In the genomic region with DNA sequence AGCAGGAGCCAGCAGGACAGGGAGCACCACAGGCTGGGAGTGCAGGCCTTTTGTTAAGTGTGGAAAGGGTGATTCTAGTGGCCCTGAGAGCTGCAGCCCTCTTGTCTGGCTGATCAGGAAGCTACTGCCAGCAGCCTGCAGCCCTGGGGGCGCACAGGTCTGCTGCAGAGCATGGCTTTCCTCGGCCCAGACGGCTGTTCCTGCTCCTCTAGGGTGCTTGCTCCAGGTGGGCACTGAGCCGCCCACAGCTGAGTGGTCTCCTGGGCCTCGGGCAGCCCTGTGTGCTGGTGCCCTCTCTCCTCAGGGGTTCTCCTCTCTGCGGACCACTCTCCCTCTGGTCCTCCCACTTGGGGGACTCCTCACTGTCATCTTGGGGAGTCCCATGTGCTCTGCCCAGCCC, we compare ENCODE assay signal across 12 cellular contexts. TPM values are rescaled to one million over a fixed set of nuclear protein-coding genes. Genes with fewer than 3 reads are reported as not detected.
DNase-seq lines count a peak whose midpoint lies in the region; TF ChIP-seq lines count a peak whose summit lies in the region.
"Had no signal": no experiment of that assay in that cellular context is flagged by ENCODE, and none has a peak within 500 bp of the region (broad histone marks: within the 10 kb centered on the region; RNA-seq: fewer than 3 reads in every experiment).

No MANE protein-coding gene starts in this region.

- no peak for DNase-seq in activated naive CD4-positive, alpha-beta T cell treated with anti-CD3 and anti-CD28 coated beads for 36 hours
- DNase-seq in activated naive CD4-positive, alpha-beta T cell treated with anti-CD3 and anti-CD28 coated beads, Interleukin-2, amount 50 U/mL, for 16 hours, result no peak
- DNase-seq in Peyer's patch, result no peak
- peak; percentile 12 to 33 for DNase-seq in erythroblast (lab: John Stamatoyannopoulos, UW)
- no peak for DNase-seq in GOT3 (lab: John Stamatoyannopoulos, UW)
- no peak for DNase-seq in retina
- DNase-seq in EL, result no peak
- DNase-seq: activated CD4-positive, alpha-beta T cell treated with anti-CD3 and anti-CD28 coated beads, Interleukin-2, amount 50 U/mL, for 48 hours; AML-193; glutamatergic neuron; MV-4-11 had no signal

- no peak for TF ChIP-seq CTCF in Peyer's patch (IDR thresholded peaks at IDR 0.05)

- H3K4me1 ChIP-seq in Peyer's patch, result peaks cover 0 to 61% (median 46%) of the 10 kb centered on the region in 4 donors
- H3K4me1 ChIP-seq in thymus (ENCODE audit: control insufficient read depth, insufficient read depth, low read length), result peaks cover 63% of the 10 kb centered on the region

- no peaks in the 10 kb centered on the region for H3K9me3 Mint-ChIP-seq in activated naive CD4-positive, alpha-beta T cell treated with anti-CD3 and anti-CD28 coated beads for 36 hours

- intact Hi-C loops in activated naive CD4-positive, alpha-beta T cell treated with anti-CD3 and anti-CD28 coated beads for 36 hours (cut with micrococcal nuclease), result no loop called here

- no peaks in the 10 kb centered on the region for H3K36me3 ChIP-seq in Peyer's patch
- no peaks in the 10 kb centered on the region for H3K36me3 ChIP-seq in thymus (ENCODE audit: control insufficient read depth, insufficient read depth)

- peaks cover 92% of the 10 kb centered on the region for H3K4me1 Mint-ChIP-seq in activated naive CD4-positive, alpha-beta T cell treated with anti-CD3 and anti-CD28 coated beads for 36 hours (ENCODE audit: low read depth)

- peak overlapping the region; percentile 67 to 84 (median 74) for H3K27ac ChIP-seq in Peyer's patch
- peak overlapping the region; percentile 74 for H3K27ac ChIP-seq in thymus (ENCODE audit: low read depth)

- peak overlapping the region; percentile 97 for H3K27ac Mint-ChIP-seq in activated naive CD4-positive, alpha-beta T cell treated with anti-CD3 and anti-CD28 coated beads for 36 hours

- 70% methylated on average over 6 of the region's 6 CpGs for WGBS in thymus

- H3K4me3 Mint-ChIP-seq in activated naive CD4-positive, alpha-beta T cell treated with anti-CD3 and anti-CD28 coated beads for 36 hours, result peak overlapping the region; percentile 99

- CTCF ChIA-PET in activated naive CD4-positive, alpha-beta T cell treated with anti-CD3 and anti-CD28 coated beads for 36 hours (lab: Charles Lee), result interaction anchor here (0.5 to 7.2 kb wide), 12 partner anchors 10 to 222 kb away, joined by 3 to 94 read pairs (median 6); a partner anchor contains a TSS

- H3K27me3 ChIP-seq in Peyer's patch (no peaks in the 10 kb centered on the region), thymus (ENCODE audit: control insufficient read depth, insufficient read depth) (no peaks in the 10 kb centered on the region)

- no peak for TF ChIP-seq POLR2A in Peyer's patch (IDR thresholded peaks at IDR 0.05)
- no peak for TF ChIP-seq POLR2A in erythroblast (IDR thresholded peaks at IDR 0.05; ENCODE audit: low read length)

- no peaks in the 10 kb centered on the region for H3K27me3 Mint-ChIP-seq in activated naive CD4-positive, alpha-beta T cell treated with anti-CD3 and anti-CD28 coated beads for 36 hours (ENCODE audit: low read depth)

- H3K9me3 ChIP-seq in Peyer's patch (no peaks in the 10 kb centered on the region), thymus (ENCODE audit: control insufficient read depth) (no peaks in the 10 kb centered on the region)

- no peak overlapping the region for H3K4me3 ChIP-seq in Peyer's patch
- no peak overlapping the region for H3K4me3 ChIP-seq in thymus (ENCODE audit: low read length)

- peaks cover 28% of the 10 kb centered on the region for H3K36me3 Mint-ChIP-seq in activated naive CD4-positive, alpha-beta T cell treated with anti-CD3 and anti-CD28 coated beads for 36 hours (ENCODE audit: low read depth)

RNA-seq across cellular contexts. Expression of a gene that starts 18.9 kb away (rescaled TPM):
- 10 to 100 TPM; 76.0 to 83.3 TPM for total RNA-seq in activated naive CD4-positive, alpha-beta T cell treated with anti-CD3 and anti-CD28 coated beads for 36 hours
- total RNA-seq in Peyer's patch, result 100 to 1,000 TPM in 1 of 4 donors, 10 to 100 TPM in 3; 18.9 to 189 (median 77.2) TPM
- 47.4 TPM for polyA plus RNA-seq in thymus

Comparison
In these comparisons a context has a peak if more than half of its experiments do, and no peak if none do; other contexts are left out.
1. DNase-seq: peak in erythroblast (2 of 2); none in activated naive CD4-positive, alpha-beta T cell treated with anti-CD3 and anti-CD28 coated beads for 36 hours (single experiment), activated naive CD4-positive, alpha-beta T cell treated with anti-CD3 and anti-CD28 coated beads, Interleukin-2, amount 50 U/mL, for 16 hours (single experiment), Peyer's patch (0 of 3), GOT3 (single experiment), retina (single experiment) and EL (single experiment).